Comparison of ENCODE assay signal across 8 cellular contexts in the genomic region with DNA sequence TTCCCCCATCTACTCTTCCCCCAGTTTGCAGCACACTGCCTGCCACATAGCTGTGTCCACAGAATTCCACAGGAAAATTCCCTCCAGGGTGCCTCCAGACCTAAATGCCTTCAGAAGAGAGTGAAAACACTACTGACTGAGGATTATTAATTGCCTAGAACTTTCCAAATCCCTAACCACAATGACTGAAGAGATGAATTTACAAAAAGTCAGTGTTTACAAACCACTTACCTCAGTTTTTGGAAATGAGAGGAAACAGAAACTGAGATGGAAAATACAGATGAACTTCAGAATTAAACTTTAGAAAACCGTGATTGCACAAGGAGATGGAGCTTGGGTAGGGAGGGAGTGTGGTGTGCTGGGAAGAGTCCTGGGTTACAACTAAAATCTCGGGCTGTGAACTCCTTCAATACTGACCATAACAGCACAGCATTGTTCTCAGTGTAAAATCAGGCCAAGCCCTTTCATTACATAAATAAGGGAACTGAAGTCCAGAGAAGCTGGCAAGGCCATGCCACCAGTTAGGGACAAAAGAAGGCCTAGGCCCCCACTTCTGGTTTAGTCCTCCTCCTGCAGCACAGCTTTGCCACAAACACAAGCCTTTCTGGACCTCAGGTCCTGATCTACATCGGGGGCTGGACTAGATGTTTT. TPM values are rescaled to one million over a fixed set of nuclear protein-coding genes. Genes with fewer than 3 reads are reported as not detected.
DNase-seq lines count a peak whose midpoint lies in the region; ATAC-seq and TF ChIP-seq lines count a peak whose summit lies in the region.

No MANE protein-coding gene starts in this region.

- H3K27ac ChIP-seq in skin epidermis = peak overlapping the region in 18 of 21 experiments; percentile 30 to 85 (median 74)

- intact Hi-C loops in activated CD8-positive, alpha-beta T cell treated with anti-CD3 and anti-CD28 coated beads for 36 hours (cut with micrococcal nuclease) = loop anchor here (5.0 kb wide), 1 partner anchor 35 kb away; no protein-coding TSS in a partner anchor

- no peak overlapping the region for H3K4me3 Mint-ChIP-seq in activated CD8-positive, alpha-beta T cell treated with anti-CD3 and anti-CD28 coated beads for 36 hours
- H3K4me3 Mint-ChIP-seq in osteocyte (ENCODE audit: unreplicated experiment) = no peak overlapping the region

- H3K4me3 ChIP-seq in fibroblast of villous mesenchyme (ENCODE audit: low read depth, low read length) (no peak overlapping the region), skin epidermis (no peak overlapping the region)

- no peaks in the 10 kb centered on the region for H3K27me3 Mint-ChIP-seq in activated CD8-positive, alpha-beta T cell treated with anti-CD3 and anti-CD28 coated beads for 36 hours
- no peaks in the 10 kb centered on the region for H3K27me3 Mint-ChIP-seq in osteocyte (ENCODE audit: unreplicated experiment)

- TF ChIP-seq CTCF in activated CD8-positive, alpha-beta T cell treated with anti-CD3 and anti-CD28 coated beads for 36 hours (IDR thresholded peaks at IDR 0.05) = no peak
- no peak for TF ChIP-seq CTCF in fibroblast of villous mesenchyme (IDR thresholded peaks at IDR 0.05; ENCODE audit: insufficient read depth, low read depth, low read length)
- no peak for TF ChIP-seq CTCF in osteocyte (IDR thresholded peaks at IDR 0.05)

- peaks cover 6% of the 10 kb centered on the region for H3K36me3 Mint-ChIP-seq in activated CD8-positive, alpha-beta T cell treated with anti-CD3 and anti-CD28 coated beads for 36 hours (ENCODE audit: low read depth)
- no peaks in the 10 kb centered on the region for H3K36me3 Mint-ChIP-seq in osteocyte (ENCODE audit: unreplicated experiment)

- CTCF ChIA-PET in activated CD8-positive, alpha-beta T cell treated with anti-CD3 and anti-CD28 coated beads for 36 hours (lab: Charles Lee) = interaction anchor here (0.8 to 1.9 kb wide), 6 partner anchors 9 to 390 kb away, joined by 3 to 7 read pairs (median 3); no protein-coding TSS in a partner anchor

- H3K27ac Mint-ChIP-seq in activated CD8-positive, alpha-beta T cell treated with anti-CD3 and anti-CD28 coated beads for 36 hours = peak overlapping the region; percentile 88
- H3K27ac Mint-ChIP-seq in osteocyte (ENCODE audit: unreplicated experiment) = no peak overlapping the region

- POLR2A ChIA-PET in activated CD8-positive, alpha-beta T cell treated with anti-CD3 and anti-CD28 coated beads for 36 hours (lab: Charles Lee) = interaction anchor here (0.9 to 6.8 kb wide), 2 partner anchors 39 to 54 kb away, joined by 3 to 32 read pairs; no protein-coding TSS in a partner anchor

- no peak for ATAC-seq in activated CD8-positive, alpha-beta T cell treated with anti-CD3 and anti-CD28 coated beads for 36 hours
- ATAC-seq in GM21576 (IDR thresholded peaks at IDR 0.05; ENCODE audit: unreplicated experiment) (no peak), HG02623 (IDR thresholded peaks at IDR 0.05; ENCODE audit: unreplicated experiment) (no peak), HG03097 (IDR thresholded peaks at IDR 0.05; ENCODE audit: low FRiP score, unreplicated experiment) (no peak)

- H3K9me3 Mint-ChIP-seq in activated CD8-positive, alpha-beta T cell treated with anti-CD3 and anti-CD28 coated beads for 36 hours = no peaks in the 10 kb centered on the region
- H3K9me3 Mint-ChIP-seq in osteocyte (ENCODE audit: unreplicated experiment) = no peaks in the 10 kb centered on the region

- peaks cover 65% of the 10 kb centered on the region for H3K4me1 Mint-ChIP-seq in activated CD8-positive, alpha-beta T cell treated with anti-CD3 and anti-CD28 coated beads for 36 hours (ENCODE audit: low read depth)
- peaks cover 51% of the 10 kb centered on the region for H3K4me1 Mint-ChIP-seq in osteocyte (ENCODE audit: unreplicated experiment)

- DNase-seq in GM03348 (ENCODE audit: low spot score) (peak; percentile 26), fibroblast of villous mesenchyme (ENCODE audit: low read depth) (peak; percentile 86), osteocyte (ENCODE audit: extremely low spot score, unreplicated experiment) (no peak)
- DNase-seq in activated CD8-positive, alpha-beta T cell treated with anti-CD3 and anti-CD28 coated beads for 36 hours = no peak

RNA-seq across cellular contexts. Expression of gene ELMO2, which starts 4.1 kb away (rescaled TPM):
- 10 to 100 TPM; 36.2 to 38.1 TPM for total RNA-seq in activated CD8-positive, alpha-beta T cell treated with anti-CD3 and anti-CD28 coated beads for 36 hours
- total RNA-seq in fibroblast of villous mesenchyme (45.4 and 48.4 TPM in 2 replicates), osteocyte (48.8 and 57.8 TPM in 2 replicates)

Comparison
In these comparisons a context has a peak if more than half of its experiments do, and no peak if none do; other contexts are left out.
1. DNase-seq: peak in GM03348 (single experiment) and fibroblast of villous mesenchyme (single experiment); none in activated CD8-positive, alpha-beta T cell treated with anti-CD3 and anti-CD28 coated beads for 36 hours (single experiment) and osteocyte (single experiment).